ENCODE assay signal across 12 cellular contexts in genomic region chr18:4453712-4454547, GRCh38. TPM values are rescaled to one million over a fixed set of nuclear protein-coding genes. Genes with fewer than 3 reads are reported as not detected.
DNase-seq lines count a peak whose midpoint lies in the region; ATAC-seq, FAIRE-seq and TF ChIP-seq lines count a peak whose summit lies in the region.
"Had no signal": no experiment of that assay in that cellular context is flagged by ENCODE, and none has a peak within 500 bp of the region (broad histone marks: within the 10 kb centered on the region; RNA-seq: fewer than 3 reads in every experiment).

No MANE protein-coding gene starts in this region.

- H3K27ac ChIP-seq in heart left ventricle = no peak overlapping the region
- H3K27ac ChIP-seq in muscle layer of colon (ENCODE audit: low read depth, low read length) = no peak overlapping the region
- H3K27ac ChIP-seq: adrenal gland had no signal

- 1 to 4% (median 2%) methylated on average over 39 to 51 of the region's 51 CpGs for WGBS in heart left ventricle, 4 donors

- H3K36me3 ChIP-seq in heart left ventricle (no peaks in the 10 kb centered on the region), muscle layer of colon (ENCODE audit: insufficient read depth, low read length) (no peaks in the 10 kb centered on the region)
- H3K36me3 ChIP-seq: adrenal gland had no signal

- no peak overlapping the region for H3K9ac ChIP-seq in muscle layer of colon (ENCODE audit: low read length)

- ATAC-seq in heart left ventricle = peak in 1 of 4 donors; percentile 29
- no peak for ATAC-seq in GM19463 (IDR thresholded peaks at IDR 0.05; ENCODE audit: unreplicated experiment)

- peak in 1 of 5 donors; percentile 51 for DNase-seq in heart left ventricle
- DNase-seq in cardiac septum (ENCODE audit: low spot score) = no peak
- DNase-seq in cerebellum (ENCODE audit: low spot score) = peak; percentile 25
- DNase-seq in urothelium cell line (ENCODE audit: low spot score) = peak; percentile 39
- DNase-seq in stimulated activated CD4-positive, alpha-beta T cell treated with anti-CD3 and anti-CD28 coated beads, Interleukin-4, amount 100 ng/mL, for 24 hours = no peak
- no peak for DNase-seq in NOMO-1 treated with dmso at 0.1 percent for 144 hours (lab: John Stamatoyannopoulos, UW; ENCODE audit: unreplicated experiment)
- DNase-seq: adrenal gland; NCI-H1930; stimulated activated CD4-positive, alpha-beta T cell treated with anti-CD3 and anti-CD28 coated beads, Interleukin-2, amount 100 ng/mL, for 48 hours had no signal

- H3K27me3 ChIP-seq in heart left ventricle (peaks cover 13 to 69% (median 36%) of the 10 kb centered on the region in 9 donors), muscle layer of colon (ENCODE audit: control insufficient read depth in 1 of 2, insufficient read depth in 2 of 2, low read length in 2 of 2) (peaks cover 0 to 18% of the 10 kb centered on the region in 2 donors)

- no peaks in the 10 kb centered on the region for H3K9me3 ChIP-seq in heart left ventricle
- no peaks in the 10 kb centered on the region for H3K9me3 ChIP-seq in muscle layer of colon (ENCODE audit: low read length)
- H3K9me3 ChIP-seq: adrenal gland had no signal

- no peak for TF ChIP-seq POLR2A in heart left ventricle (IDR thresholded peaks at IDR 0.05)

- TF ChIP-seq CTCF in heart left ventricle (IDR thresholded peaks at IDR 0.05) = no peak

- no peak for FAIRE-seq in urothelium cell line (lab: Jason Lieb, UNC)
- FAIRE-seq: islet of Langerhans had no signal

- intact Hi-C loops in heart left ventricle (cut with DNase I) (loop anchor here in 1 of 10 donors (2.0 kb wide), 1 partner anchor 39 kb away; no protein-coding TSS in a partner anchor), cardiac septum (cut with DNase I) (no loop called here)

- H3K4me3 ChIP-seq in heart left ventricle = peak overlapping the region in 10 of 12 donors; percentile 17 to 51 (median 44)
- peak overlapping the region; percentile 75 to 79 for H3K4me3 ChIP-seq in muscle layer of colon (ENCODE audit: low read depth in 1 of 2, low read length in 2 of 2)

- H3K4me1 ChIP-seq in heart left ventricle = peaks cover 0 to 20% (median 0%) of the 10 kb centered on the region in 12 donors
- peaks cover 10% of the 10 kb centered on the region for H3K4me1 ChIP-seq in muscle layer of colon (ENCODE audit: insufficient read depth, low read length)
- H3K4me1 ChIP-seq: adrenal gland had no signal

RNA-seq across cellular contexts. Expression of gene DLGAP1, which starts 1.2 kb away (rescaled TPM):
- total RNA-seq in heart left ventricle (1 to 10 TPM in 4 of 9 donors, under 1 TPM in 4, not detected in 1; 0.12 to 5.5 (median 1.0) TPM), cardiac septum (6.5 TPM), cerebellum (78.1 TPM)
- polyA plus RNA-seq in heart left ventricle = under 1 TPM; 0.10 to 0.11 TPM

Comparison
In these comparisons a context has a peak if more than half of its experiments do, and no peak if none do; other contexts are left out.
1. DNase-seq: peak in cerebellum (single experiment) and urothelium cell line (single experiment); none in cardiac septum (single experiment), stimulated activated CD4-positive, alpha-beta T cell treated with anti-CD3 and anti-CD28 coated beads, Interleukin-4, amount 100 ng/mL, for 24 hours (single experiment) and NOMO-1 treated with dmso at 0.1 percent for 144 hours (single experiment).
2. RNA of gene DLGAP1, which starts 1.2 kb away (total RNA-seq): 78.1 TPM in cerebellum (single experiment); 6.5 TPM in cardiac septum (single experiment) and 0.12 to 5.5 TPM in heart left ventricle; every median in the first group is over 10 times any median in the second.